ENCODE assay signal across 1 cellular context in genomic region chrX:134990475-134991473, GRCh38.
TF ChIP-seq lines count a peak whose summit lies in the region.

Gene SMIM10, plus strand, starts transcription at chrX:134990991. Its CDS starts 105 bp downstream, at chrX:134991096.

TF ChIP-seq in IMR-90, 13 proteins besides CTCF, POLR2A, EP300 and RAD21 (continued from another document):
- TF ChIP-seq BHLHE40 (IDR thresholded peaks at IDR 0.05; ENCODE audit: low read depth, low read length), result peak; percentile 36; the same call in 1 of the 2 replicates
